ENCODE assay signal across 26 cellular contexts in genomic region chr16:87664792-87665191, GRCh38.
DNase-seq lines count a peak whose midpoint lies in the region; ATAC-seq, FAIRE-seq and TF ChIP-seq lines count a peak whose summit lies in the region.
"Had no signal": no experiment of that assay in that cellular context is flagged by ENCODE, and none has a peak within 500 bp of the region (broad histone marks: within the 10 kb centered on the region; RNA-seq: fewer than 3 reads in every experiment).

No MANE protein-coding gene starts in this region.

- H3K4me1 ChIP-seq in H1 (replicated peaks in 1 of 4; ENCODE audit: control insufficient read depth in 3 of 4, insufficient read depth in 4 of 4, low read length in 3 of 4), result peaks cover 0 to 7% (median 0%) of the 10 kb centered on the region in 4 experiments; a peak in 1 of 7 replicates
- H3K4me1 ChIP-seq in CD8-positive, alpha-beta T cell (ENCODE audit: insufficient read depth, low read length), result no peaks in the 10 kb centered on the region
- H3K4me1 ChIP-seq in endodermal cell (ENCODE audit: control insufficient read depth, insufficient read depth, low read length), result no peaks in the 10 kb centered on the region
- H3K4me1 ChIP-seq: A549, BE2C, HAP-1 had no signal

- no peaks in the 10 kb centered on the region for H3K79me2 ChIP-seq in H1 (ENCODE audit: control insufficient read depth in 1 of 2, insufficient read depth in 2 of 2, low read length in 2 of 2)

- ATAC-seq in CD8-positive, alpha-beta T cell, result no peak
- ATAC-seq: A549, GM23338 had no signal

- H3K36me3 Mint-ChIP-seq in CD8-positive, alpha-beta T cell, result no peaks in the 10 kb centered on the region
- H3K36me3 Mint-ChIP-seq in endodermal cell (ENCODE audit: low read depth), result no peaks in the 10 kb centered on the region
- H3K36me3 Mint-ChIP-seq: CD14-positive monocyte had no signal

- H3K4ac ChIP-seq in H1 (replicated peaks; ENCODE audit: insufficient read length, low read depth, low read length), result no peak overlapping the region

- no peak overlapping the region for H2AFZ ChIP-seq in H1 (ENCODE audit: low read length)
- H2AFZ ChIP-seq: GM23338 had no signal

- H3K18ac ChIP-seq in H1 (ENCODE audit: extremely low read depth, low read length), result no peak overlapping the region

- 0 out of 2 replicates have a peak overlapping the region, but pooled peaks have one; percentile 3 for H4K8ac ChIP-seq in H1 (ENCODE audit: extremely low read depth, insufficient read depth, low read length)

- H2BK12ac ChIP-seq in H1 (ENCODE audit: low read depth, low read length), result no peak overlapping the region

- intact Hi-C loops in CD8-positive, alpha-beta T cell (cut with DNase I, micrococcal nuclease), result no loop called here

- no peak for FAIRE-seq in H1 (lab: Jason Lieb, UNC)
- FAIRE-seq: A549, GM12891, GM18507, H54 had no signal

- no peak overlapping the region for H3K4me3 Mint-ChIP-seq in CD8-positive, alpha-beta T cell
- H3K4me3 Mint-ChIP-seq in endodermal cell, result no peak overlapping the region
- H3K4me3 Mint-ChIP-seq: CD14-positive monocyte; CD4-positive, alpha-beta T cell; GM23338; HFFc6 had no signal

- H3K9me3 ChIP-seq in WERI-Rb-1 (ENCODE audit: severe bottlenecking), result no peaks in the 10 kb centered on the region
- H3K9me3 ChIP-seq in H1 (ENCODE audit: insufficient read depth in 2 of 2, low read depth in 1 of 2, low read length in 1 of 2), result no peaks in the 10 kb centered on the region
- H3K9me3 ChIP-seq in CD8-positive, alpha-beta T cell (ENCODE audit: low read length), result no peaks in the 10 kb centered on the region
- no peaks in the 10 kb centered on the region for H3K9me3 ChIP-seq in endodermal cell (ENCODE audit: control insufficient read depth, low read length)
- H3K9me3 ChIP-seq: A549; BE2C; BLaER1 treated with 17β-estradiol and CSF1 and Interleukin-3, amounts not matched to agents 10 nM and 100 nM; HAP-1 had no signal

- WGBS in H1 (ENCODE audit: extremely low coverage in 1 of 2, insufficient coverage in 1 of 2, insufficient read length in 1 of 2, insufficient replicate concordance in 2 of 2, low coverage in 1 of 2, low lambda C conversion rate in 2 of 2, missing lambda C conversion rate in 1 of 2), 2 experiments, result 87% methylated on average over 11 of the region's 11 CpGs; no CpG with 5 or more reads in 1 of the 2 experiments
- 92 to 100% methylated on average over 8 to 11 of the region's 11 CpGs for WGBS in endodermal cell (ENCODE audit: insufficient coverage in 1 of 2, insufficient read length in 1 of 2), 2 experiments

- CTCF ChIA-PET in H1 (lab: Charles Lee; ENCODE audit: partially characterized antibody), result interaction anchor here (0.9 to 2.4 kb wide), 11 partner anchors 10 to 250 kb away, joined by 3 to 8 read pairs (median 3); no protein-coding TSS in a partner anchor
- CTCF ChIA-PET in CD8-positive, alpha-beta T cell (lab: Charles Lee), result interaction anchor here (1.3 kb wide), 1 partner anchor 12 kb away, joined by 4 read pairs; no protein-coding TSS in a partner anchor

- no peak overlapping the region for H2BK15ac ChIP-seq in H1 (ENCODE audit: low read length)

- no peak overlapping the region for H3K14ac ChIP-seq in H1 (ENCODE audit: insufficient read length)

- POLR2A ChIA-PET in H1 (lab: Charles Lee; ENCODE audit: partially characterized antibody), result interaction anchor here (1.0 kb wide), 1 partner anchor 73 kb away, joined by 3 read pairs; no protein-coding TSS in a partner anchor
- POLR2A ChIA-PET in CD8-positive, alpha-beta T cell (lab: Charles Lee), result no interaction called here

- no peak overlapping the region for H3K4me3 ChIP-seq in WERI-Rb-1 (ENCODE audit: low read depth, low read length)
- no peak overlapping the region for H3K4me3 ChIP-seq in H1 (ENCODE audit: extremely low read depth in 1 of 4, insufficient read depth in 2 of 4, low read depth in 3 of 4, low read length in 4 of 4)
- no peak overlapping the region for H3K4me3 ChIP-seq in CD8-positive, alpha-beta T cell (ENCODE audit: low read depth, low read length)
- H3K4me3 ChIP-seq in endodermal cell (ENCODE audit: low read length), result no peak overlapping the region
- H3K4me3 ChIP-seq: A549; BLaER1 treated with 17β-estradiol and CSF1 and Interleukin-3, amounts not matched to agents 10 nM and 100 nM; GM23338; HAP-1 had no signal

- no peaks in the 10 kb centered on the region for H3K9me3 Mint-ChIP-seq in CD8-positive, alpha-beta T cell
- no peaks in the 10 kb centered on the region for H3K9me3 Mint-ChIP-seq in endodermal cell
- H3K9me3 Mint-ChIP-seq: CD14-positive monocyte; CD4-positive, alpha-beta T cell; GM23338; HFFc6 had no signal

- no peak overlapping the region for H3K4me2 ChIP-seq in H1 (ENCODE audit: insufficient read depth in 1 of 2, low read depth in 2 of 2, low read length in 2 of 2)
- H3K4me2 ChIP-seq: A549; BLaER1 treated with 17β-estradiol and CSF1 and Interleukin-3, amounts not matched to agents 10 nM and 100 nM; GM23338 had no signal

- no peak overlapping the region for H4K91ac ChIP-seq in H1 (replicated peaks; ENCODE audit: insufficient read length, low read length)

- H3K23me2 ChIP-seq in H1 (ENCODE audit: low read depth, low read length), result no peaks in the 10 kb centered on the region

- H2BK5ac ChIP-seq in H1 (ENCODE audit: low read depth, low read length), result no peak overlapping the region

- no peak for TF ChIP-seq RAD21 in H1 (IDR thresholded peaks at IDR 0.05 in 1 of 2, conservative IDR thresholded peaks at IDR 0.05 in 1 of 2; ENCODE audit: low read depth in 2 of 2, low read length in 2 of 2)

- H3K79me1 ChIP-seq in H1 (ENCODE audit: low read depth, low read length), result peaks cover 2% of the 10 kb centered on the region

- TF ChIP-seq CTCF in WERI-Rb-1 (IDR thresholded peaks at IDR 0.05; ENCODE audit: low read depth, low read length) (no peak), H1 (IDR thresholded peaks at IDR 0.05; ENCODE audit: control extremely low read depth in 1 of 3, insufficient read depth in 1 of 3, low read depth in 1 of 3, low read length in 3 of 3) (no peak), endodermal cell (conservative IDR thresholded peaks at IDR 0.05) (no peak)
- no peak for TF ChIP-seq CTCF in CD8-positive, alpha-beta T cell (IDR thresholded peaks at IDR 0.05)

- no peaks in the 10 kb centered on the region for H3K36me3 ChIP-seq in WERI-Rb-1
- no peaks in the 10 kb centered on the region for H3K36me3 ChIP-seq in H1 (ENCODE audit: control insufficient read depth in 2 of 4, insufficient read depth in 4 of 4, low read length in 3 of 4)
- no peaks in the 10 kb centered on the region for H3K36me3 ChIP-seq in CD8-positive, alpha-beta T cell (ENCODE audit: insufficient read depth, low read length)
- no peaks in the 10 kb centered on the region for H3K36me3 ChIP-seq in endodermal cell (ENCODE audit: control insufficient read depth, insufficient read depth, low read length)
- H3K36me3 ChIP-seq: BE2C; BLaER1 treated with 17β-estradiol and CSF1 and Interleukin-3, amounts not matched to agents 10 nM and 100 nM; HAP-1 had no signal

- TF ChIP-seq EP300 in H1 (IDR thresholded peaks at IDR 0.05; ENCODE audit: borderline replicate concordance in 1 of 2, low read depth in 2 of 2, low read length in 2 of 2), result no peak

- H3K27ac ChIP-seq in WERI-Rb-1 (peak overlapping the region; percentile 41), H1 (ENCODE audit: low read depth, low read length) (no peak overlapping the region), endodermal cell (ENCODE audit: low read depth, low read length) (no peak overlapping the region)
- no peak overlapping the region for H3K27ac ChIP-seq in CD8-positive, alpha-beta T cell (ENCODE audit: low read depth, low read length)
- H3K27ac ChIP-seq: A549; BLaER1 treated with 17β-estradiol and CSF1 and Interleukin-3, amounts not matched to agents 10 nM and 100 nM had no signal

- H4K20me1 ChIP-seq in H1 (replicated peaks in 1 of 2; ENCODE audit: control insufficient read depth in 1 of 2, insufficient read depth in 2 of 2, low read length in 2 of 2), result peaks cover 0 to 18% of the 10 kb centered on the region in 2 experiments

- H2BK20ac ChIP-seq in H1 (ENCODE audit: low read length), result no peak overlapping the region

- H4K5ac ChIP-seq in H1 (ENCODE audit: insufficient read length, low read depth, low read length), result no peak overlapping the region

- H3K27me3 ChIP-seq in WERI-Rb-1 (ENCODE audit: insufficient read depth, low read depth, severe bottlenecking), result no peaks in the 10 kb centered on the region
- H3K27me3 ChIP-seq in H1 (replicated peaks in 1 of 4; ENCODE audit: control insufficient read depth in 3 of 4, extremely low read depth in 1 of 4, insufficient read depth in 3 of 4, low read length in 3 of 4), result no peaks in the 10 kb centered on the region
- no peaks in the 10 kb centered on the region for H3K27me3 ChIP-seq in CD8-positive, alpha-beta T cell (ENCODE audit: insufficient read depth, low read length)
- H3K27me3 ChIP-seq in endodermal cell (ENCODE audit: control insufficient read depth, insufficient read depth, low read length, poor library complexity, severe bottlenecking), result no peaks in the 10 kb centered on the region
- H3K27me3 ChIP-seq: BE2C had no signal

- H3K23ac ChIP-seq in H1 (ENCODE audit: insufficient read length), result no peak overlapping the region

- H3K27ac Mint-ChIP-seq in CD8-positive, alpha-beta T cell, result no peak overlapping the region
- H3K27ac Mint-ChIP-seq in endodermal cell, result no peak overlapping the region
- H3K27ac Mint-ChIP-seq: CD14-positive monocyte; CD4-positive, alpha-beta T cell; GM23338; HFFc6 had no signal

- DNase-seq in NCI-H524 (lab: John Stamatoyannopoulos, UW) (peak; percentile 48 to 81), NCI-H524 treated with DMSO at 0.1 percent for 48 hours (lab: John Stamatoyannopoulos, UW) (no peak), WERI-Rb-1 (peak; percentile 37), H1 (ENCODE audit: low read depth in 1 of 2, low spot score in 2 of 2) (no peak), NCI-H446 (lab: John Stamatoyannopoulos, UW) (no peak), endodermal cell (no peak)
- no peak for DNase-seq in CD8-positive, alpha-beta T cell
- DNase-seq: 8988T; ACHN; AML-193; BE2C; Calu3; CD4-positive, alpha-beta T cell; COR-L47; DMS79; EL; GF-D8; HFFc6 had no signal

- no peak overlapping the region for H2AK5ac ChIP-seq in H1 (ENCODE audit: low read depth, low read length)

- peaks cover 2% of the 10 kb centered on the region for H3K4me1 Mint-ChIP-seq in CD8-positive, alpha-beta T cell (ENCODE audit: low read depth)
- no peaks in the 10 kb centered on the region for H3K4me1 Mint-ChIP-seq in endodermal cell

- peaks cover 15% of the 10 kb centered on the region for H3K27me3 Mint-ChIP-seq in CD8-positive, alpha-beta T cell (ENCODE audit: low read depth)
- no peaks in the 10 kb centered on the region for H3K27me3 Mint-ChIP-seq in endodermal cell (ENCODE audit: insufficient read depth)

- no peak overlapping the region for H3K9ac ChIP-seq in H1 (replicated peaks in 1 of 4; ENCODE audit: extremely low read depth in 1 of 4, low read depth in 3 of 4, low read length in 3 of 4)
- no peak overlapping the region for H3K9ac ChIP-seq in endodermal cell (ENCODE audit: extremely low read depth, low read length, poor library complexity, severe bottlenecking)
- H3K9ac ChIP-seq: BLaER1 treated with 17β-estradiol and CSF1 and Interleukin-3, amounts not matched to agents 10 nM and 100 nM had no signal

- no peak overlapping the region for H3K56ac ChIP-seq in H1 (replicated peaks; ENCODE audit: insufficient read length, low read depth, low read length)

- no peak overlapping the region for H2BK120ac ChIP-seq in H1 (replicated peaks; ENCODE audit: low read depth, low read length)

- no peak for TF ChIP-seq POLR2A in H1 (IDR thresholded peaks at IDR 0.05; ENCODE audit: control extremely low read depth in 1 of 2, low read depth in 2 of 2, low read length in 2 of 2)

Comparison
In these comparisons a context has a peak if more than half of its experiments do, and no peak if none do; other contexts are left out.
1. DNase-seq: peak in NCI-H524 (2 of 2) and WERI-Rb-1 (single experiment); none in NCI-H524 treated with DMSO at 0.1 percent for 48 hours (single experiment), H1 (0 of 2), CD8-positive, alpha-beta T cell (0 of 7), NCI-H446 (0 of 2) and endodermal cell (single experiment).